In genomic region chr10:90337316-90337715, GRCh38 we compare ENCODE assay signal across 11 cellular contexts.
"Had no signal": no experiment of that assay in that cellular context is flagged by ENCODE, and none has a peak within 500 bp of the region (broad histone marks: within the 10 kb centered on the region; RNA-seq: fewer than 3 reads in every experiment).

No MANE protein-coding gene starts in this region.

- H3K27ac ChIP-seq: GM23248 had no signal

- H3K9me3 ChIP-seq: HAP-1 had no signal

- DNase-seq: GM23248, GOT3, H7, H9, HCEC 1CT, HFFc6 had no signal

- H2AFZ ChIP-seq: GM23248, GM23338 had no signal

- H3K4me3 ChIP-seq: GM23248, GM23338, HAP-1 had no signal

- H3K36me3 ChIP-seq: HAP-1 had no signal

- H3K9ac ChIP-seq: GM23248 had no signal

- FAIRE-seq: H1, H54 had no signal

- H3K9me3 Mint-ChIP-seq: GM23338, H9 had no signal

- H3K4me1 ChIP-seq: HAP-1 had no signal

- ATAC-seq: GM23338, HCT116 had no signal

- H3K4me3 Mint-ChIP-seq: GM23338, H9, HFFc6 had no signal

- H3K4me1 Mint-ChIP-seq: GM23338, H9 had no signal

- H3K4me2 ChIP-seq: GM23338 had no signal

- H3K27ac Mint-ChIP-seq: GM23338, H9, HFFc6 had no signal
